ENCODE assay signal across 9 cellular contexts in genomic region chr3:195209836-195210551, GRCh38.
DNase-seq lines count a peak whose midpoint lies in the region; ATAC-seq and TF ChIP-seq lines count a peak whose summit lies in the region.
"Had no signal": no experiment of that assay in that cellular context is flagged by ENCODE, and none has a peak within 500 bp of the region (broad histone marks: within the 10 kb centered on the region; RNA-seq: fewer than 3 reads in every experiment).

No MANE protein-coding gene starts in this region.

- intact Hi-C loops in adrenal gland (cut with DNase I), result no loop called here
- intact Hi-C loops in right cardiac atrium (cut with DNase I), result no loop called here
- intact Hi-C loops in sigmoid colon (cut with DNase I), result no loop called here

- TF ChIP-seq POLR2A in adrenal gland (IDR thresholded peaks at IDR 0.05), result no peak
- no peak for TF ChIP-seq POLR2A in sigmoid colon (IDR thresholded peaks at IDR 0.05)

- H3K9me3 ChIP-seq in adrenal gland (replicated peaks in 1 of 3) (no peaks in the 10 kb centered on the region), right cardiac atrium (ENCODE audit: control insufficient read depth, low read length) (no peaks in the 10 kb centered on the region), sigmoid colon (no peaks in the 10 kb centered on the region)

- POLR2A ChIA-PET in GM10248 (lab: Yijun Ruan, JAX), result no interaction called here

- CTCF ChIA-PET in GM10248 (lab: Yijun Ruan, JAX), result interaction anchor here (0.9 to 3.8 kb wide), 5 partner anchors 9 to 34 kb away, joined by 3 to 21 read pairs (median 3); no protein-coding TSS in a partner anchor

- ATAC-seq in right cardiac atrium (peak; percentile 74 to 77), GM19023 (IDR thresholded peaks at IDR 0.05; ENCODE audit: unreplicated experiment) (no peak)

- DNase-seq in DMS79 (lab: John Stamatoyannopoulos, UW) (peak; percentile 25), adrenal gland (peak; percentile 50 to 83 (median 70)), right cardiac atrium (peak; percentile 67 to 84 (median 83)), sigmoid colon (peak; percentile 90), DMS114 treated with DMSO at 0.1 percent for 48 hours (lab: John Stamatoyannopoulos, UW; ENCODE audit: unreplicated experiment) (no peak), GM10248 (ENCODE audit: extremely low spot score) (no peak)
- DNase-seq in activated CD4-positive, alpha-beta T cell treated with anti-CD3 and anti-CD28 coated beads, Interleukin-2, amount 50 U/mL, for 4 hours, result no peak
- DNase-seq: NCI-H146 had no signal

- H3K4me3 ChIP-seq in adrenal gland (no peak overlapping the region), right cardiac atrium (ENCODE audit: low read length) (no peak overlapping the region), sigmoid colon (peak overlapping the region in 3 of 4 donors; percentile 11 to 18 (median 13))

- H3K27me3 ChIP-seq in adrenal gland (no peaks in the 10 kb centered on the region), right cardiac atrium (ENCODE audit: control insufficient read depth, insufficient read depth) (no peaks in the 10 kb centered on the region), sigmoid colon (no peaks in the 10 kb centered on the region)

- TF ChIP-seq EP300 in sigmoid colon (IDR thresholded peaks at IDR 0.05), result no peak

- H3K27ac ChIP-seq in adrenal gland, result peak overlapping the region in 4 of 5 donors; percentile 53 to 91 (median 87)
- peak overlapping the region; percentile 65 for H3K27ac ChIP-seq in right cardiac atrium (ENCODE audit: low read length)
- H3K27ac ChIP-seq in sigmoid colon, result peak overlapping the region; percentile 80 to 88 (median 84)

- no peak for TF ChIP-seq CTCF in adrenal gland (IDR thresholded peaks at IDR 0.05)
- no peak for TF ChIP-seq CTCF in sigmoid colon (IDR thresholded peaks at IDR 0.05)
- TF ChIP-seq CTCF in GM10248 (IDR thresholded peaks at IDR 0.05; ENCODE audit: control extremely low read depth, extremely low read depth, low read depth, missing control alignments), result no peak

- H3K36me3 ChIP-seq in adrenal gland (replicated peaks in 1 of 2) (no peaks in the 10 kb centered on the region), sigmoid colon (no peaks in the 10 kb centered on the region)

- WGBS in adrenal gland, 4 donors, result 22 to 55% (median 41%) methylated on average over 10 to 20 of the region's 20 CpGs
- WGBS in right cardiac atrium, result 25% methylated on average over 20 of the region's 20 CpGs
- 69 to 79% methylated on average over 20 of the region's 20 CpGs for WGBS in sigmoid colon, 2 donors

- H3K4me1 ChIP-seq in adrenal gland (replicated peaks in 1 of 2), result peaks cover 32 to 37% of the 10 kb centered on the region in 2 donors
- peaks cover 11% of the 10 kb centered on the region for H3K4me1 ChIP-seq in right cardiac atrium (ENCODE audit: control insufficient read depth, insufficient read depth, low read length)
- peaks cover 0 to 48% (median 39%) of the 10 kb centered on the region in 4 donors for H3K4me1 ChIP-seq in sigmoid colon

Comparison
In these comparisons a context has a peak if more than half of its experiments do, and no peak if none do; other contexts are left out.
1. DNase-seq: peak in DMS79 (single experiment), adrenal gland (7 of 7), right cardiac atrium (3 of 3) and sigmoid colon (single experiment); none in DMS114 treated with DMSO at 0.1 percent for 48 hours (single experiment), GM10248 (single experiment) and activated CD4-positive, alpha-beta T cell treated with anti-CD3 and anti-CD28 coated beads, Interleukin-2, amount 50 U/mL, for 4 hours (0 of 2).
2. H3K4me3 ChIP-seq: peak in sigmoid colon (3 of 4); none in adrenal gland (0 of 4) and right cardiac atrium (single experiment).
3. Peak in every context shown above with its lines, with median percentiles within 50 percentile points of each other: H3K27ac ChIP-seq.